Comparison of ENCODE assay signal across 8 cellular contexts in the genomic region with DNA sequence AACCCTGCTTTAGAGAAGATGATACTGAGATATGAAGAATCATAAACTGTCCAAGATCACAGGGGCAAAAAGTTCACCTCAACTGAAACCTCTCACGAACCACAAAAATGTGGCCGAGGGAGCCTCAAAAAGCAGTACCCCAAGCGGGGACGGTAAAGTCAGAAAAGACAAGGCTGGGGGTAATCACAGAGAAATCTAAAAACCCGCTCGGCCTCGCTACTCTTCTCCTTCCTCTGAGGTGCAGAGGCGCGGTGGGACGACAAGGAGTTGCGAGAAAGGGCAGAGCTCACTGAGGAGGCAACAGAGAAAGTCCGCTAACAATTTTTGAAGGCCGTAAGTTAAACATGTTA. TPM values are rescaled to one million over a fixed set of nuclear protein-coding genes. Genes with fewer than 3 reads are reported as not detected.
DNase-seq lines count a peak whose midpoint lies in the region; ATAC-seq and TF ChIP-seq lines count a peak whose summit lies in the region.

No MANE protein-coding gene starts in this region.

- intact Hi-C loops in CD8-positive, alpha-beta T cell (cut with DNase I, micrococcal nuclease): loop anchor here (1.0 to 10.0 kb wide), 9 partner anchors 211 to 1240 kb away; a partner anchor contains a TSS

- no peaks in the 10 kb centered on the region for H3K9me3 Mint-ChIP-seq in CD8-positive, alpha-beta T cell
- no peaks in the 10 kb centered on the region for H3K9me3 Mint-ChIP-seq in mesothelial cell of epicardium

- DNase-seq in CD8-positive, alpha-beta T cell: no peak
- DNase-seq in cardiac fibroblast (ENCODE audit: low read depth in 2 of 2) (no peak), mesothelial cell of epicardium (ENCODE audit: low spot score in 2 of 2, unreplicated experiment in 2 of 2) (no peak), globus pallidus (ENCODE audit: low spot score) (no peak), GF-D8 (lab: John Stamatoyannopoulos, UW) (no peak)
- DNase-seq in stimulated activated CD4-positive, alpha-beta T cell treated with anti-CD3 and anti-CD28 coated beads, Interleukin-1b, Interleukin-23, amount 100 ng/mL, for 48 hours: no peak

- H3K36me3 Mint-ChIP-seq in CD8-positive, alpha-beta T cell: peaks cover 17% of the 10 kb centered on the region
- peaks cover 6% of the 10 kb centered on the region for H3K36me3 Mint-ChIP-seq in mesothelial cell of epicardium

- no peaks in the 10 kb centered on the region for H3K36me3 ChIP-seq in CD8-positive, alpha-beta T cell (ENCODE audit: insufficient read depth, low read length)

- H3K27me3 Mint-ChIP-seq in CD8-positive, alpha-beta T cell (ENCODE audit: low read depth): no peaks in the 10 kb centered on the region
- no peaks in the 10 kb centered on the region for H3K27me3 Mint-ChIP-seq in mesothelial cell of epicardium (ENCODE audit: low read depth)

- H3K4me3 Mint-ChIP-seq in CD8-positive, alpha-beta T cell: peak overlapping the region; percentile 96
- H3K4me3 Mint-ChIP-seq in mesothelial cell of epicardium: peak overlapping the region; percentile 97

- CTCF ChIA-PET in CD8-positive, alpha-beta T cell (lab: Charles Lee): interaction anchor here (0.6 to 1.3 kb wide), 3 partner anchors 10 to 1082 kb away, joined by 3 read pairs; no protein-coding TSS in a partner anchor

- H3K27ac Mint-ChIP-seq in CD8-positive, alpha-beta T cell: peak overlapping the region; percentile 95
- H3K27ac Mint-ChIP-seq in mesothelial cell of epicardium: peak overlapping the region; percentile 97

- H3K4me3 ChIP-seq in CD8-positive, alpha-beta T cell (ENCODE audit: low read depth, low read length): peak overlapping the region; percentile 88
- H3K4me3 ChIP-seq in cardiac fibroblast (replicated peaks in 1 of 2; ENCODE audit: low read depth in 2 of 2, low read length in 2 of 2): peak overlapping the region; percentile 92 to 93

- peak overlapping the region; percentile 88 for H3K27ac ChIP-seq in CD8-positive, alpha-beta T cell (ENCODE audit: low read depth, low read length)

- no peak for TF ChIP-seq CTCF in CD8-positive, alpha-beta T cell (IDR thresholded peaks at IDR 0.05)
- no peak for TF ChIP-seq CTCF in cardiac fibroblast (IDR thresholded peaks at IDR 0.05; ENCODE audit: low read depth, low read length)
- TF ChIP-seq CTCF in mesothelial cell of epicardium (IDR thresholded peaks at IDR 0.05; ENCODE audit: unreplicated experiment): no peak

- H3K9me3 ChIP-seq in CD8-positive, alpha-beta T cell (ENCODE audit: low read length): no peaks in the 10 kb centered on the region

- POLR2A ChIA-PET in CD8-positive, alpha-beta T cell (lab: Charles Lee): interaction anchor here (1.0 kb wide), 1 partner anchor 210 kb away, joined by 4 read pairs; no protein-coding TSS in a partner anchor

- ATAC-seq in CD8-positive, alpha-beta T cell: peak; percentile 24
- ATAC-seq in GM21390 (IDR thresholded peaks at IDR 0.05; ENCODE audit: unreplicated experiment) (peak; percentile 40), HG03571 (IDR thresholded peaks at IDR 0.05; ENCODE audit: unreplicated experiment) (peak; percentile 37)

- H3K4me1 ChIP-seq in CD8-positive, alpha-beta T cell (ENCODE audit: insufficient read depth, low read length): peaks cover 10% of the 10 kb centered on the region

- H3K4me1 Mint-ChIP-seq in CD8-positive, alpha-beta T cell (ENCODE audit: low read depth): peaks cover 27% of the 10 kb centered on the region
- H3K4me1 Mint-ChIP-seq in mesothelial cell of epicardium: peaks cover 22% of the 10 kb centered on the region

- H3K27me3 ChIP-seq in CD8-positive, alpha-beta T cell (ENCODE audit: insufficient read depth, low read length): no peaks in the 10 kb centered on the region

RNA-seq across cellular contexts. Expression of a gene that starts 0.4 kb away (rescaled TPM):
- total RNA-seq in CD8-positive, alpha-beta T cell: 1 to 10 TPM; 1.0 to 1.3 TPM
- 6.3 to 7.8 TPM (median 7.8 TPM) in 3 replicates for total RNA-seq in mesothelial cell of epicardium
